15 cellular contexts compared by ENCODE assay signal in genomic region chr1:68180441-68181164, GRCh38. TPM values are rescaled to one million over a fixed set of nuclear protein-coding genes. Genes with fewer than 3 reads are reported as not detected.
DNase-seq lines count a peak whose midpoint lies in the region; ATAC-seq, FAIRE-seq and TF ChIP-seq lines count a peak whose summit lies in the region.
"Had no signal": no experiment of that assay in that cellular context is flagged by ENCODE, and none has a peak within 500 bp of the region (broad histone marks: within the 10 kb centered on the region; RNA-seq: fewer than 3 reads in every experiment).

No MANE protein-coding gene starts in this region.

- H3K9me3 ChIP-seq in lower lobe of right lung = no peaks in the 10 kb centered on the region

- H3K27ac ChIP-seq in lower lobe of right lung = no peak overlapping the region
- H3K27ac ChIP-seq: GM23248 had no signal

- intact Hi-C loops in lower lobe of right lung (cut with DNase I) = no loop called here

- no peaks in the 10 kb centered on the region for H3K27me3 ChIP-seq in lower lobe of right lung (ENCODE audit: low read depth)

- peak; percentile 53 for ATAC-seq in GM19452 (IDR thresholded peaks at IDR 0.05; ENCODE audit: unreplicated experiment)
- peak; percentile 58 for ATAC-seq in HG02798 (IDR thresholded peaks at IDR 0.05; ENCODE audit: poor library complexity, unreplicated experiment)
- ATAC-seq in HG03558 (IDR thresholded peaks at IDR 0.05; ENCODE audit: extremely low read depth, unreplicated experiment) = peak; percentile 48
- no peak for ATAC-seq in lower lobe of right lung

- no peak for FAIRE-seq in GM12891 (lab: Jason Lieb, UNC)
- FAIRE-seq: RCC 7860 had no signal

- DNase-seq in GM12891 (ENCODE audit: insufficient read length, low spot score) = no peak
- DNase-seq in AG08396 (ENCODE audit: low spot score) = no peak
- DNase-seq in cerebellar cortex (ENCODE audit: low spot score) = no peak
- DNase-seq in NCI-H187 treated with DMSO at 0.1 percent for 48 hours (lab: John Stamatoyannopoulos, UW) = no peak
- DNase-seq in lower lobe of right lung = no peak
- DNase-seq: activated CD4-positive, alpha-beta T cell treated with anti-CD3 and anti-CD28 coated beads, Interleukin-2, amount 10 ng/mL, durations not matched to agents 24 days and 14 days; DMS 273 treated with DMSO at 0.1 percent for 48 hours; effector CD8-positive, alpha-beta T cell; GM23248; midbrain; T-helper 2 cell had no signal

- TF ChIP-seq POLR2A in GM12891 (IDR thresholded peaks at IDR 0.05; ENCODE audit: low read depth, low read length) = no peak

- no peak overlapping the region for H3K4me3 ChIP-seq in lower lobe of right lung
- H3K4me3 ChIP-seq: GM23248 had no signal

- peaks cover 24% of the 10 kb centered on the region for H3K4me1 ChIP-seq in lower lobe of right lung

- TF ChIP-seq CTCF in lower lobe of right lung (IDR thresholded peaks at IDR 0.05) = no peak

- H3K36me3 ChIP-seq in lower lobe of right lung = no peaks in the 10 kb centered on the region

TF ChIP-seq in GM12891, 5 proteins besides CTCF, POLR2A, EP300 and RAD21:
- no peak for TF ChIP-seq POU2F2 (IDR thresholded peaks at IDR 0.05; ENCODE audit: low read depth, low read length)
- peak; percentile 83 for TF ChIP-seq SPI1 (IDR thresholded peaks at IDR 0.05; ENCODE audit: low read depth, low read length)

RNA-seq across cellular contexts. Expression of gene WLS, which starts 51.7 kb away (rescaled TPM):
- 0.09 TPM for polyA plus RNA-seq in GM12891 (2012; ENCODE audit: low read depth, missing spikeins)
- 85.2 TPM for total RNA-seq in lower lobe of right lung
- total RNA-seq: activated CD4-positive, alpha-beta T cell treated with anti-CD3 and anti-CD28 coated beads, Interleukin-2, amount 10 ng/mL, durations not matched to agents 24 days and 14 days had no signal

Comparison
In these comparisons a context has a peak if more than half of its experiments do, and no peak if none do; other contexts are left out.
1. ATAC-seq: peak in GM19452 (single experiment), HG02798 (single experiment) and HG03558 (single experiment); none in lower lobe of right lung (0 of 2).